In genomic region chr10:80528901-80529300, GRCh38 we compare ENCODE assay signal across 14 cellular contexts. TPM values are rescaled to one million over a fixed set of nuclear protein-coding genes. Genes with fewer than 3 reads are reported as not detected.
DNase-seq lines count a peak whose midpoint lies in the region; ATAC-seq and TF ChIP-seq lines count a peak whose summit lies in the region.
"Had no signal": no experiment of that assay in that cellular context is flagged by ENCODE, and none has a peak within 500 bp of the region (broad histone marks: within the 10 kb centered on the region; RNA-seq: fewer than 3 reads in every experiment).

No MANE protein-coding gene starts in this region.

- H3K4me3 ChIP-seq in CD8-positive, alpha-beta T cell (ENCODE audit: low read depth, low read length), result peak overlapping the region; percentile 16
- H3K4me3 ChIP-seq in gastrocnemius medialis, result no peak overlapping the region
- no peak overlapping the region for H3K4me3 ChIP-seq in A673 (ENCODE audit: low read depth, low read length, poor library complexity, severe bottlenecking)
- H3K4me3 ChIP-seq: breast epithelium had no signal

- in situ Hi-C loops in gastrocnemius medialis (cut with MboI; ENCODE audit: low sequenced_read_pairs in 4 of 4), result no loop called here

- no peak for TF ChIP-seq POLR2A in gastrocnemius medialis (IDR thresholded peaks at IDR 0.05)

- BruUV-seq in A673 (replicated peaks; lab: Mats Ljungman, UMichigan), result no TSS peak

- H3K4me1 Mint-ChIP-seq in activated CD4-positive, alpha-beta T cell treated with anti-CD3 and anti-CD28 coated beads, Interleukin-2, amount 10 ng/mL, durations not matched to agents 24 days and 14 days, result peaks cover 74% of the 10 kb centered on the region
- H3K4me1 Mint-ChIP-seq in CD8-positive, alpha-beta T cell (ENCODE audit: low read depth), result peaks cover 83% of the 10 kb centered on the region
- H3K4me1 Mint-ChIP-seq in central memory CD8-positive, alpha-beta T cell, result peaks cover 57% of the 10 kb centered on the region

- H3K9me3 ChIP-seq in CD8-positive, alpha-beta T cell (ENCODE audit: low read length), result no peaks in the 10 kb centered on the region
- no peaks in the 10 kb centered on the region for H3K9me3 ChIP-seq in gastrocnemius medialis
- no peaks in the 10 kb centered on the region for H3K9me3 ChIP-seq in A673 (ENCODE audit: low read depth, low read length, poor library complexity, severe bottlenecking)
- H3K9me3 ChIP-seq: breast epithelium had no signal

- no peak for DNase-seq in activated CD4-positive, alpha-beta T cell treated with anti-CD3 and anti-CD28 coated beads, Interleukin-2, amount 10 ng/mL, durations not matched to agents 24 days and 14 days
- no peak for DNase-seq in activated CD4-positive, alpha-beta T cell treated with anti-CD3 and anti-CD28 coated beads, Interleukin-2, amount 50 U/mL, for 1 hour
- no peak for DNase-seq in CD8-positive, alpha-beta T cell
- DNase-seq in central memory CD8-positive, alpha-beta T cell (ENCODE audit: low spot score in 2 of 2), result no peak
- DNase-seq in gastrocnemius medialis (no peak), A673 (ENCODE audit: low spot score) (no peak)
- DNase-seq: COR-L47, NCI-H2081, OCI-M1 had no signal

- H3K4me3 Mint-ChIP-seq in activated CD4-positive, alpha-beta T cell treated with anti-CD3 and anti-CD28 coated beads, Interleukin-2, amount 10 ng/mL, durations not matched to agents 24 days and 14 days, result peak overlapping the region; percentile 34
- H3K4me3 Mint-ChIP-seq in CD8-positive, alpha-beta T cell, result peak overlapping the region; percentile 72
- no peak overlapping the region for H3K4me3 Mint-ChIP-seq in central memory CD8-positive, alpha-beta T cell
- H3K4me3 Mint-ChIP-seq: mesothelial cell of epicardium had no signal

- no peaks in the 10 kb centered on the region for H3K9me3 Mint-ChIP-seq in activated CD4-positive, alpha-beta T cell treated with anti-CD3 and anti-CD28 coated beads, Interleukin-2, amount 10 ng/mL, durations not matched to agents 24 days and 14 days
- H3K9me3 Mint-ChIP-seq in CD8-positive, alpha-beta T cell, result no peaks in the 10 kb centered on the region
- no peaks in the 10 kb centered on the region for H3K9me3 Mint-ChIP-seq in central memory CD8-positive, alpha-beta T cell
- H3K9me3 Mint-ChIP-seq: mesothelial cell of epicardium had no signal

- intact Hi-C loops in activated CD4-positive, alpha-beta T cell treated with anti-CD3 and anti-CD28 coated beads, Interleukin-2, amount 10 ng/mL, durations not matched to agents 24 days and 14 days (cut with micrococcal nuclease), result loop anchor here (5.0 kb wide), 1 partner anchor 147 kb away; no protein-coding TSS in a partner anchor
- intact Hi-C loops in CD8-positive, alpha-beta T cell (cut with DNase I, micrococcal nuclease), result loop anchor here (5.0 to 10.0 kb wide), 2 partner anchors 147 to 324 kb away; partner anchors contain the start of gene ANXA11 (in 1 of the 2)
- intact Hi-C loops in gastrocnemius medialis (cut with DNase I; ENCODE audit: low total_unique reads), result no loop called here
- intact Hi-C loops in A673 (cut with micrococcal nuclease; ENCODE audit: unreplicated experiment), result no loop called here

- CTCF ChIA-PET in CD8-positive, alpha-beta T cell (lab: Charles Lee), result interaction anchor here (1.6 kb wide), 1 partner anchor 18 kb away, joined by 6 read pairs; no protein-coding TSS in a partner anchor
- CTCF ChIA-PET in A673 (lab: Charles Lee), result no interaction called here

- no peaks in the 10 kb centered on the region for H3K27me3 Mint-ChIP-seq in activated CD4-positive, alpha-beta T cell treated with anti-CD3 and anti-CD28 coated beads, Interleukin-2, amount 10 ng/mL, durations not matched to agents 24 days and 14 days
- no peaks in the 10 kb centered on the region for H3K27me3 Mint-ChIP-seq in CD8-positive, alpha-beta T cell (ENCODE audit: low read depth)
- no peaks in the 10 kb centered on the region for H3K27me3 Mint-ChIP-seq in central memory CD8-positive, alpha-beta T cell

- H3K27ac Mint-ChIP-seq in activated CD4-positive, alpha-beta T cell treated with anti-CD3 and anti-CD28 coated beads, Interleukin-2, amount 10 ng/mL, durations not matched to agents 24 days and 14 days, result peak overlapping the region; percentile 81
- H3K27ac Mint-ChIP-seq in CD8-positive, alpha-beta T cell, result peak overlapping the region; percentile 88
- peak overlapping the region; percentile 45 for H3K27ac Mint-ChIP-seq in central memory CD8-positive, alpha-beta T cell (ENCODE audit: low read depth)
- H3K27ac Mint-ChIP-seq: mesothelial cell of epicardium had no signal

- TF ChIP-seq CTCF in CD8-positive, alpha-beta T cell (IDR thresholded peaks at IDR 0.05), result no peak
- no peak for TF ChIP-seq CTCF in gastrocnemius medialis (IDR thresholded peaks at IDR 0.05 in 4 of 5, conservative IDR thresholded peaks at IDR 0.05 in 1 of 5)
- TF ChIP-seq CTCF in A673 (conservative IDR thresholded peaks at IDR 0.05; ENCODE audit: low read depth, low read length), result no peak

- H3K27me3 ChIP-seq in CD8-positive, alpha-beta T cell (ENCODE audit: insufficient read depth, low read length), result no peaks in the 10 kb centered on the region
- no peaks in the 10 kb centered on the region for H3K27me3 ChIP-seq in gastrocnemius medialis
- H3K27me3 ChIP-seq in A673 (replicated peaks; ENCODE audit: insufficient read depth, low read depth, low read length, poor library complexity), result no peaks in the 10 kb centered on the region
- H3K27me3 ChIP-seq: breast epithelium had no signal

- peak overlapping the region; percentile 15 for H3K27ac ChIP-seq in CD8-positive, alpha-beta T cell (ENCODE audit: low read depth, low read length)
- peak overlapping the region in 3 of 4 donors; percentile 46 to 57 (median 46) for H3K27ac ChIP-seq in gastrocnemius medialis
- H3K27ac ChIP-seq in A673 (ENCODE audit: low read depth, low read length, poor library complexity, severe bottlenecking), result no peak overlapping the region

- no peak for ATAC-seq in CD8-positive, alpha-beta T cell
- ATAC-seq in central memory CD8-positive, alpha-beta T cell (replicated peaks; ENCODE audit: extremely low read depth, poor library complexity, severe bottlenecking), result no peak
- ATAC-seq in gastrocnemius medialis (no peak), GM18907 (IDR thresholded peaks at IDR 0.05; ENCODE audit: unreplicated experiment) (no peak), HG02588 (IDR thresholded peaks at IDR 0.05; ENCODE audit: unreplicated experiment) (no peak)

- H3K4me1 ChIP-seq in CD8-positive, alpha-beta T cell (ENCODE audit: insufficient read depth, low read length), result peaks cover 86% of the 10 kb centered on the region
- peaks cover 0 to 5% of the 10 kb centered on the region in 2 donors for H3K4me1 ChIP-seq in gastrocnemius medialis
- H3K4me1 ChIP-seq in A673 (ENCODE audit: insufficient read depth, low read length, poor library complexity, severe bottlenecking), result no peaks in the 10 kb centered on the region
- H3K4me1 ChIP-seq: breast epithelium had no signal

- H3K36me3 ChIP-seq in CD8-positive, alpha-beta T cell (ENCODE audit: insufficient read depth, low read length), result no peaks in the 10 kb centered on the region
- no peaks in the 10 kb centered on the region for H3K36me3 ChIP-seq in gastrocnemius medialis
- H3K36me3 ChIP-seq in A673 (ENCODE audit: insufficient read depth, low read length, poor library complexity, severe bottlenecking), result no peaks in the 10 kb centered on the region
- H3K36me3 ChIP-seq: breast epithelium had no signal

- H3K36me3 Mint-ChIP-seq in activated CD4-positive, alpha-beta T cell treated with anti-CD3 and anti-CD28 coated beads, Interleukin-2, amount 10 ng/mL, durations not matched to agents 24 days and 14 days (ENCODE audit: low read depth), result peaks cover 44% of the 10 kb centered on the region
- H3K36me3 Mint-ChIP-seq in CD8-positive, alpha-beta T cell, result no peaks in the 10 kb centered on the region
- peaks cover 7% of the 10 kb centered on the region for H3K36me3 Mint-ChIP-seq in central memory CD8-positive, alpha-beta T cell (ENCODE audit: insufficient read depth)

- POLR2A ChIA-PET in CD8-positive, alpha-beta T cell (lab: Charles Lee), result interaction anchor here (1.3 kb wide), 1 partner anchor 15 kb away, joined by 3 read pairs; no protein-coding TSS in a partner anchor
- POLR2A ChIA-PET in A673 (lab: Charles Lee; ENCODE audit: low non-redundant PET), result no interaction called here

RNA-seq across cellular contexts. Expression of gene SH2D4B, which starts 8.8 kb away (rescaled TPM):
- total RNA-seq in activated CD4-positive, alpha-beta T cell treated with anti-CD3 and anti-CD28 coated beads, Interleukin-2, amount 10 ng/mL, durations not matched to agents 24 days and 14 days, result 0.19 and 0.23 TPM in 2 replicates
- under 1 TPM in 1 of 2 experiments, not detected in 1; 0.36 TPM for total RNA-seq in CD8-positive, alpha-beta T cell
- not detected for total RNA-seq in gastrocnemius medialis
- total RNA-seq in A673 (2021), result 0.07 and 0.19 TPM in 2 replicates
- total RNA-seq: kidney epithelial cell had no signal

Comparison
In these comparisons a context has a peak if more than half of its experiments do, and no peak if none do; other contexts are left out.
1. intact Hi-C loops: an anchor here in activated CD4-positive, alpha-beta T cell treated with anti-CD3 and anti-CD28 coated beads, Interleukin-2, amount 10 ng/mL, durations not matched to agents 24 days and 14 days (5.0 kb wide) and CD8-positive, alpha-beta T cell (5.0 to 10.0 kb wide); none called in gastrocnemius medialis and A673.